ENCODE assay signal across 1 cellular context in genomic region chr15:60009581-60010379, GRCh38.
TF ChIP-seq lines count a peak whose summit lies in the region.

No MANE protein-coding gene starts in this region.

TF ChIP-seq in WTC11, 78 proteins besides CTCF, POLR2A, EP300 and RAD21:
- TF ChIP-seq STAT6 (CRISPR knock-in tag; conservative IDR thresholded peaks at IDR 0.05; ENCODE audit: low read depth) (no peak), ATF3 (CRISPR knock-in tag; conservative IDR thresholded peaks at IDR 0.05) (no peak), GRHL2 (CRISPR knock-in tag; IDR thresholded peaks at IDR 0.05; ENCODE audit: insufficient replicate concordance, severe bottlenecking) (no peak), HMGXB4 (CRISPR knock-in tag; IDR thresholded peaks at IDR 0.05) (no peak), MYBL2 (CRISPR knock-in tag; IDR thresholded peaks at IDR 0.05) (no peak), ZNF219 (CRISPR knock-in tag; IDR thresholded peaks at IDR 0.05; ENCODE audit: borderline replicate concordance) (no peak), ELF4 (CRISPR knock-in tag; IDR thresholded peaks at IDR 0.05; ENCODE audit: low read depth) (no peak), ETV6 (CRISPR knock-in tag; IDR thresholded peaks at IDR 0.05) (no peak), ZNF416 (CRISPR knock-in tag; IDR thresholded peaks at IDR 0.05) (no peak), HMGA2 (CRISPR knock-in tag; IDR thresholded peaks at IDR 0.05) (no peak)
